ENCODE assay signal across 1 cellular context in genomic region chrX:150870487-150871340, GRCh38.
TF ChIP-seq lines count a peak whose summit lies in the region.

No MANE protein-coding gene starts in this region.

TF ChIP-seq in GM23338, 12 proteins besides CTCF, POLR2A, EP300 and RAD21:
- no peak for TF ChIP-seq ZNF462 (CRISPR knock-in tag; IDR thresholded peaks at IDR 0.05)
- TF ChIP-seq STAT1 (IDR thresholded peaks at IDR 0.05; ENCODE audit: unreplicated experiment) = no peak
- TF ChIP-seq ZNF331 (CRISPR knock-in tag; IDR thresholded peaks at IDR 0.05; ENCODE audit: low read depth) = no peak
